In genomic region chr11:121368504-121368903, GRCh38 we compare ENCODE assay signal across 24 cellular contexts.
A peak's percentile ranks its signal among the peaks of the same experiment; 100 is the strongest.
DNase-seq lines count a peak whose midpoint lies in the region; ATAC-seq, FAIRE-seq and TF ChIP-seq lines count a peak whose summit lies in the region.
"Had no signal": no experiment of that assay in that cellular context is flagged by ENCODE, and none has a peak within 500 bp of the region (broad histone marks: within the 10 kb centered on the region; RNA-seq: fewer than 3 reads in every experiment).

No MANE protein-coding gene starts in this region.

- 0 out of 2 replicates have a peak overlapping the region, but pooled peaks have one; percentile 47 for H2AFZ ChIP-seq in OCI-LY1 (ENCODE audit: low read length)

- no peak overlapping the region for H3K4me3 ChIP-seq in BLaER1 treated with 17β-estradiol and CSF1 and Interleukin-3, amounts not matched to agents 10 nM and 100 nM
- H3K4me3 ChIP-seq in OCI-LY1 (ENCODE audit: low read depth, low read length, poor library complexity, severe bottlenecking): peak overlapping the region; percentile 48
- H3K4me3 ChIP-seq: ovary, sigmoid colon had no signal

- TF ChIP-seq CTCF in OCI-LY1 (IDR thresholded peaks at IDR 0.05; ENCODE audit: low read length) (no peak), omental fat pad (IDR thresholded peaks at IDR 0.05) (no peak)

- H3K27me3 Mint-ChIP-seq in naive B cell: no peaks in the 10 kb centered on the region
- H3K27me3 Mint-ChIP-seq: stimulated activated naive B cell treated with anti-CD40 and anti-IgM and Interleukin-4, amounts not matched to agents 10 μg/mL and 1 μg/mL and 100 μg/mL, for 72 hours had no signal

- H3K9me2 ChIP-seq in OCI-LY1 (ENCODE audit: low read depth, low read length): no peaks in the 10 kb centered on the region

- H3K9me3 Mint-ChIP-seq in naive B cell: no peaks in the 10 kb centered on the region

- H3K27me3 ChIP-seq in BLaER1 treated with 17β-estradiol and CSF1 and Interleukin-3, amounts not matched to agents 10 nM and 100 nM: no peaks in the 10 kb centered on the region
- H3K27me3 ChIP-seq in OCI-LY1 (ENCODE audit: insufficient read depth, low read length): no peaks in the 10 kb centered on the region
- H3K27me3 ChIP-seq: ovary, sigmoid colon had no signal

- H3K4me1 ChIP-seq in BLaER1 treated with 17β-estradiol and CSF1 and Interleukin-3, amounts not matched to agents 10 nM and 100 nM: peaks cover 27 to 56% (median 49%) of the 10 kb centered on the region in 10 experiments
- peaks cover 78% of the 10 kb centered on the region for H3K4me1 ChIP-seq in OCI-LY1 (ENCODE audit: insufficient read depth, low read length, severe bottlenecking)

- H3K36me3 ChIP-seq in BLaER1 treated with 17β-estradiol and CSF1 and Interleukin-3, amounts not matched to agents 10 nM and 100 nM: no peaks in the 10 kb centered on the region
- no peaks in the 10 kb centered on the region; the same call in 1 of the 2 replicates for H3K36me3 ChIP-seq in OCI-LY1 (ENCODE audit: insufficient read depth, low read length)
- H3K36me3 ChIP-seq: ovary, sigmoid colon had no signal

- no peaks in the 10 kb centered on the region for H3K36me3 Mint-ChIP-seq in naive B cell

- ATAC-seq in naive B cell (ENCODE audit: low read depth in 2 of 2) (no peak), HG03571 (IDR thresholded peaks at IDR 0.05; ENCODE audit: unreplicated experiment) (no peak), omental fat pad (ENCODE audit: low FRiP score) (no peak)
- ATAC-seq: left lobe of liver; stimulated activated naive B cell treated with anti-CD40 and anti-IgM and Interleukin-4, amounts not matched to agents 10 μg/mL and 1 μg/mL and 100 μg/mL, for 72 hours had no signal

- no peak for FAIRE-seq in urothelium cell line (lab: Jason Lieb, UNC)
- FAIRE-seq: TTC549 had no signal

- H3K27ac ChIP-seq in BLaER1 treated with 17β-estradiol and CSF1 and Interleukin-3, amounts not matched to agents 10 nM and 100 nM: no peak overlapping the region
- peak overlapping the region; percentile 100 for H3K27ac ChIP-seq in OCI-LY1 (ENCODE audit: low read depth, low read length, poor library complexity, severe bottlenecking)
- H3K27ac ChIP-seq: HL-60, ovary, RWPE1, sigmoid colon had no signal

- no peak overlapping the region for H3K9ac ChIP-seq in BLaER1 treated with 17β-estradiol and CSF1 and Interleukin-3, amounts not matched to agents 10 nM and 100 nM
- H3K9ac ChIP-seq in OCI-LY1 (ENCODE audit: low read length): peak overlapping the region; percentile 67

- H3F3A ChIP-seq in OCI-LY1 (ENCODE audit: insufficient read depth, low read length): no peaks in the 10 kb centered on the region

- peak; percentile 90 for DNase-seq in DMS79 treated with DMSO at 0.1 percent for 48 hours (lab: John Stamatoyannopoulos, UW)
- no peak for DNase-seq in naive B cell
- no peak for DNase-seq in LoVo (ENCODE audit: low spot score)
- no peak for DNase-seq in urothelium cell line (ENCODE audit: low spot score)
- DNase-seq in omental fat pad (ENCODE audit: low spot score): no peak
- DNase-seq: activated CD4-positive, alpha-beta T cell treated with anti-CD3 and anti-CD28 coated beads for 48 hours; activated CD8-positive, alpha-beta memory T cell treated with anti-CD3 and anti-CD28 coated beads, Interleukin-2, amount 50 U/mL, for 4 hours; activated gamma-delta T cell; effector memory CD4-positive, alpha-beta T cell; GDM1; glutamatergic neuron; NCI-H1694; NCI-H446 treated with DMSO at 0.1 percent for 48 hours; ovary; sigmoid colon; stimulated activated naive B cell treated with anti-CD40 and anti-IgM and Interleukin-4, amounts not matched to agents 10 μg/mL and 1 μg/mL and 100 μg/mL, for 72 hours; trophoblast cell had no signal

- H3K4me1 Mint-ChIP-seq in naive B cell: peaks cover 51 to 59% (median 54%) of the 10 kb centered on the region in 3 donors

- peak overlapping the region in 10 of 11 experiments; percentile 58 to 85 (median 82); a peak in 17 of 22 replicates for H3K4me2 ChIP-seq in BLaER1 treated with 17β-estradiol and CSF1 and Interleukin-3, amounts not matched to agents 10 nM and 100 nM
- H3K4me2 ChIP-seq in OCI-LY1 (ENCODE audit: low read length): peak overlapping the region; percentile 77

- H3K27ac Mint-ChIP-seq in naive B cell: peak overlapping the region in 4 of 6 donors; percentile 22 to 92 (median 65)

- H3K9me3 ChIP-seq in BLaER1 treated with 17β-estradiol and CSF1 and Interleukin-3, amounts not matched to agents 10 nM and 100 nM (replicated peaks in 1 of 11): peaks cover 3 to 33% (median 19%) of the 10 kb centered on the region in 11 experiments; a peak in 17 of 22 replicates
- no peaks in the 10 kb centered on the region; the same call in 1 of the 2 replicates for H3K9me3 ChIP-seq in OCI-LY1 (ENCODE audit: low read length)
- H3K9me3 ChIP-seq: ovary, sigmoid colon had no signal

- no peaks in the 10 kb centered on the region for H3K79me2 ChIP-seq in OCI-LY1 (ENCODE audit: insufficient read depth, low read length)

- H3K4me3 Mint-ChIP-seq in naive B cell: peak overlapping the region in 6 of 8 donors; percentile 16 to 83 (median 56)

- H4K20me1 ChIP-seq in BLaER1 treated with 17β-estradiol and CSF1 and Interleukin-3, amounts not matched to agents 10 nM and 100 nM: no peaks in the 10 kb centered on the region
- H4K20me1 ChIP-seq in OCI-LY1 (ENCODE audit: insufficient read depth, low read length): no peaks in the 10 kb centered on the region
